ENCODE assay signal across 2 cellular contexts in the genomic region with DNA sequence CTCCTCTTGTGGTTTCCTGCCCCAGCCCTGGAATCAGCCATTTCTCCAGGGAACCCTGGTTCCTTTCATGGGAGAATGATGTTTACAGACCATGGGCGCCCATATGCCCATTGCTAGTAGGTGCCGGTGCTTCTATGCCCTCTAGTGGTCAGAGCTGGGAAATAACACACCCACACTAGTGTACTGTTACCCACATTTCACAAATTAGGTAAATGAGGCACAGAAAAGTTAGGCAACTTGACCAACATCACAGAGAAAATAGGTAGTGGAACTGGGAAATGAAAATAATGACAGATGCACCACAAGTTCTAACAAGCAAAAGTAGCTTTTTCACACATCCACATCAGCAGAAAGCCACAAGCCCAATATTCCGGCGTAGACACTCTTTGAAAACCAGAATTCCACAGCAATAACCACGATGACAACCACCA.
TF ChIP-seq lines count a peak whose summit lies in the region.

No MANE protein-coding gene starts in this region.

TF ChIP-seq in GM12891, 5 proteins besides CTCF, POLR2A, EP300 and RAD21:
- no peak for TF ChIP-seq POLR2AphosphoS5 (IDR thresholded peaks at IDR 0.05; ENCODE audit: low read depth, low read length)
- no peak for TF ChIP-seq POU2F2 (IDR thresholded peaks at IDR 0.05; ENCODE audit: low read depth, low read length)
- TF ChIP-seq PAX5 (IDR thresholded peaks at IDR 0.05; ENCODE audit: insufficient read depth, low read length, severe bottlenecking), result no peak
- TF ChIP-seq TAF1 (IDR thresholded peaks at IDR 0.05; ENCODE audit: low read depth, low read length), result no peak
- no peak for TF ChIP-seq SPI1 (IDR thresholded peaks at IDR 0.05; ENCODE audit: low read depth, low read length)

TF ChIP-seq in GM12878, 131 proteins besides CTCF, POLR2A, EP300 and RAD21:
- no peak for TF ChIP-seq ZSCAN29 (IDR thresholded peaks at IDR 0.05)
- peak; percentile 78 to 79 for TF ChIP-seq IKZF2 (IDR thresholded peaks at IDR 0.05)
- TF ChIP-seq BACH1 (IDR thresholded peaks at IDR 0.05; ENCODE audit: borderline replicate concordance), result no peak
- 0 out of 2 replicates have a peak, but pooled peaks have one; percentile 45 for TF ChIP-seq DPF2 (IDR thresholded peaks at IDR 0.05)
- TF ChIP-seq POU2F2 (IDR thresholded peaks at IDR 0.05; ENCODE audit: borderline replicate concordance, low read depth, low read length), result no peak
- TF ChIP-seq PML (IDR thresholded peaks at IDR 0.05; ENCODE audit: low read length), result no peak
- no peak for TF ChIP-seq PRDM15 (CRISPR knock-in tag; IDR thresholded peaks at IDR 0.05)
- TF ChIP-seq, protein P1, sequence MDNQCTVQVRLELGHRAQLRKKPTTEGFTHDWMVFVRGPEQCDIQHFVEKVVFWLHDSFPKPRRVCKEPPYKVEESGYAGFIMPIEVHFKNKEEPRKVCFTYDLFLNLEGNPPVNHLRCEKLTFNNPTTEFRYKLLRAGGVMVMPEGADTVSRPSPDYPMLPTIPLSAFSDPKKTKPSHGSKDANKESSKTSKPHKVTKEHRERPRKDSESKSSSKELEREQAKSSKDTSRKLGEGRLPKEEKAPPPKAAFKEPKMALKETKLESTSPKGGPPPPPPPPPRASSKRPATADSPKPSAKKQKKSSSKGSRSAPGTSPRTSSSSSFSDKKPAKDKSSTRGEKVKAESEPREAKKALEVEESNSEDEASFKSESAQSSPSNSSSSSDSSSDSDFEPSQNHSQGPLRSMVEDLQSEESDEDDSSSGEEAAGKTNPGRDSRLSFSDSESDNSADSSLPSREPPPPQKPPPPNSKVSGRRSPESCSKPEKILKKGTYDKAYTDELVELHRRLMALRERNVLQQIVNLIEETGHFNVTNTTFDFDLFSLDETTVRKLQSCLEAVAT (IDR thresholded peaks at IDR 0.05), result peak; percentile 29; the same call in 1 of the 2 replicates
- no peak for TF ChIP-seq WRNIP1 (IDR thresholded peaks at IDR 0.05; ENCODE audit: borderline replicate concordance, low read depth, low read length)
- no peak for TF ChIP-seq NRF1 (conservative IDR thresholded peaks at IDR 0.05; ENCODE audit: low read depth, low read length)
- TF ChIP-seq TBL1XR1 (IDR thresholded peaks at IDR 0.05; ENCODE audit: low read depth, low read length), result no peak
- TF ChIP-seq SP1 (IDR thresholded peaks at IDR 0.05; ENCODE audit: low read depth, low read length), result no peak
- TF ChIP-seq NBN (IDR thresholded peaks at IDR 0.05), result peak; percentile 43; the same call in 1 of the 2 replicates
- TF ChIP-seq ZNF384 (IDR thresholded peaks at IDR 0.05; ENCODE audit: borderline replicate concordance, low read depth, low read length), result no peak
- no peak for TF ChIP-seq E4F1 (IDR thresholded peaks at IDR 0.05; ENCODE audit: borderline replicate concordance, partially characterized antibody)
- TF ChIP-seq ELK1 (IDR thresholded peaks at IDR 0.05; ENCODE audit: low read depth, low read length), result no peak
- no peak for TF ChIP-seq ZNF217 (IDR thresholded peaks at IDR 0.05)
- TF ChIP-seq TCF7 (IDR thresholded peaks at IDR 0.05; ENCODE audit: borderline replicate concordance), result no peak
- no peak for TF ChIP-seq BMI1 (IDR thresholded peaks at IDR 0.05; ENCODE audit: borderline replicate concordance)
- no peak for TF ChIP-seq NFXL1 (IDR thresholded peaks at IDR 0.05; ENCODE audit: borderline replicate concordance)
- no peak for TF ChIP-seq SMAD1 (IDR thresholded peaks at IDR 0.05; ENCODE audit: low read depth, partially characterized antibody)
- no peak for TF ChIP-seq POLR2AphosphoS5 (IDR thresholded peaks at IDR 0.05; ENCODE audit: low read length)
- TF ChIP-seq MYB (IDR thresholded peaks at IDR 0.05; ENCODE audit: borderline replicate concordance, low read depth, low read length), result no peak
- peak; percentile 66 for TF ChIP-seq IKZF1 (conservative IDR thresholded peaks at IDR 0.05)
- TF ChIP-seq ZNF24 (IDR thresholded peaks at IDR 0.05), result no peak
- TF ChIP-seq KDM1A (IDR thresholded peaks at IDR 0.05; ENCODE audit: borderline replicate concordance), result no peak
- no peak for TF ChIP-seq ETV6 (conservative IDR thresholded peaks at IDR 0.05 in 1 of 2, IDR thresholded peaks at IDR 0.05 in 1 of 2; ENCODE audit: borderline replicate concordance in 1 of 2, low read depth in 1 of 2)
- no peak for TF ChIP-seq SMARCA5 (IDR thresholded peaks at IDR 0.05)
- no peak for TF ChIP-seq HDAC6 (IDR thresholded peaks at IDR 0.05; ENCODE audit: unreplicated experiment)
- no peak for TF ChIP-seq MYC (IDR thresholded peaks at IDR 0.05; ENCODE audit: insufficient read depth, insufficient read length, insufficient replicate concordance, low read length, severe bottlenecking)
- TF ChIP-seq EGR1 (IDR thresholded peaks at IDR 0.05; ENCODE audit: borderline replicate concordance in 1 of 2, low read depth in 2 of 2, low read length in 2 of 2), result no peak
- peak; percentile 7; the same call in 1 of the 2 replicates for TF ChIP-seq IRF5 (IDR thresholded peaks at IDR 0.05; ENCODE audit: borderline replicate concordance)
- TF ChIP-seq ZZZ3 (IDR thresholded peaks at IDR 0.05; ENCODE audit: control insufficient read depth, insufficient read length, low read depth), result no peak
- TF ChIP-seq RELB (IDR thresholded peaks at IDR 0.05; ENCODE audit: low read depth), result 0 out of 2 replicates have a peak, but pooled peaks have one; percentile 28
- TF ChIP-seq, protein P2, sequence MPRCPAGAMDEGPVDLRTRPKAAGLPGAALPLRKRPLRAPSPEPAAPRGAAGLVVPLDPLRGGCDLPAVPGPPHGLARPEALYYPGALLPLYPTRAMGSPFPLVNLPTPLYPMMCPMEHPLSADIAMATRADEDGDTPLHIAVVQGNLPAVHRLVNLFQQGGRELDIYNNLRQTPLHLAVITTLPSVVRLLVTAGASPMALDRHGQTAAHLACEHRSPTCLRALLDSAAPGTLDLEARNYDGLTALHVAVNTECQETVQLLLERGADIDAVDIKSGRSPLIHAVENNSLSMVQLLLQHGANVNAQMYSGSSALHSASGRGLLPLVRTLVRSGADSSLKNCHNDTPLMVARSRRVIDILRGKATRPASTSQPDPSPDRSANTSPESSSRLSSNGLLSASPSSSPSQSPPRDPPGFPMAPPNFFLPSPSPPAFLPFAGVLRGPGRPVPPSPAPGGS (IDR thresholded peaks at IDR 0.05; ENCODE audit: borderline replicate concordance, insufficient read depth, low read depth, low read length, poor library complexity, severe bottlenecking), result no peak
- TF ChIP-seq RUNX3 (IDR thresholded peaks at IDR 0.05; ENCODE audit: low read length), result peak; percentile 40; the same call in 1 of the 2 replicates
- TF ChIP-seq MTA2 (IDR thresholded peaks at IDR 0.05; ENCODE audit: low read depth), result peak; percentile 85
- peak; percentile 35; the same call in 1 of the 2 replicates for TF ChIP-seq SPI1 (IDR thresholded peaks at IDR 0.05; ENCODE audit: borderline replicate concordance, insufficient read depth, low read depth, low read length)
- TF ChIP-seq BHLHE40 (IDR thresholded peaks at IDR 0.05; ENCODE audit: borderline replicate concordance in 1 of 2, low read depth in 2 of 2, low read length in 1 of 2), result peak in 1 of 2 experiments; percentile 45; a peak in 1 of 4 replicates
- TF ChIP-seq NR2C2 (IDR thresholded peaks at IDR 0.05; ENCODE audit: borderline replicate concordance, control insufficient read depth, insufficient read length, low read depth), result no peak
- TF ChIP-seq PAX8 (IDR thresholded peaks at IDR 0.05), result no peak
